ENCODE assay signal across 8 cellular contexts in genomic region chr20:43749734-43750294, GRCh38. TPM values are rescaled to one million over a fixed set of nuclear protein-coding genes. Genes with fewer than 3 reads are reported as not detected.
DNase-seq lines count a peak whose midpoint lies in the region; FAIRE-seq and TF ChIP-seq lines count a peak whose summit lies in the region.

No MANE protein-coding gene starts in this region.

- H2BK20ac ChIP-seq in H1 (ENCODE audit: low read length): 0 out of 2 replicates have a peak overlapping the region, but pooled peaks have one; percentile 72

- H2AK5ac ChIP-seq in H1 (ENCODE audit: low read depth, low read length): no peak overlapping the region

- no peak overlapping the region for H3K18ac ChIP-seq in H1 (ENCODE audit: extremely low read depth, low read length)

- no peak overlapping the region for H3K14ac ChIP-seq in H1 (ENCODE audit: insufficient read length)

- peak overlapping the region; percentile 46; the same call in 1 of the 2 replicates for H2BK15ac ChIP-seq in H1 (ENCODE audit: low read length)

- H3K4me1 Mint-ChIP-seq in mesothelial cell of epicardium: peaks cover 4% of the 10 kb centered on the region

- no peak overlapping the region for H3K4me3 Mint-ChIP-seq in mesothelial cell of epicardium

- peak overlapping the region; percentile 70; the same call in 1 of the 2 replicates for H2AFZ ChIP-seq in H1 (ENCODE audit: low read length)

- H3K9ac ChIP-seq in H1 (replicated peaks in 1 of 4; ENCODE audit: extremely low read depth in 1 of 4, low read depth in 3 of 4, low read length in 3 of 4): no peak overlapping the region

- H3K4ac ChIP-seq in H1 (replicated peaks; ENCODE audit: insufficient read length, low read depth, low read length): no peak overlapping the region

- H3K27me3 Mint-ChIP-seq in mesothelial cell of epicardium (ENCODE audit: low read depth): peaks cover 59% of the 10 kb centered on the region

- no peak overlapping the region for H3K23ac ChIP-seq in H1 (ENCODE audit: insufficient read length)

- no peak overlapping the region for H2BK120ac ChIP-seq in H1 (replicated peaks; ENCODE audit: low read depth, low read length)

- H4K5ac ChIP-seq in H1 (ENCODE audit: insufficient read length, low read depth, low read length): no peak overlapping the region

- H3K4me3 ChIP-seq in AG04450 (ENCODE audit: low read depth, low read length) (no peak overlapping the region), H1 (ENCODE audit: extremely low read depth in 1 of 4, insufficient read depth in 2 of 4, low read depth in 3 of 4, low read length in 4 of 4) (no peak overlapping the region)

- peak overlapping the region; percentile 28 for H4K8ac ChIP-seq in H1 (ENCODE audit: extremely low read depth, insufficient read depth, low read length)

- H3K56ac ChIP-seq in H1 (replicated peaks; ENCODE audit: insufficient read length, low read depth, low read length): no peak overlapping the region

- H3K4me1 ChIP-seq in H1 (replicated peaks in 1 of 4; ENCODE audit: control insufficient read depth in 3 of 4, insufficient read depth in 4 of 4, low read length in 3 of 4): peaks cover 0 to 4% (median 1%) of the 10 kb centered on the region in 4 experiments; a peak in 2 of 7 replicates

- no peak overlapping the region for H4K91ac ChIP-seq in H1 (replicated peaks; ENCODE audit: insufficient read length, low read length)

- no peak overlapping the region for H2BK12ac ChIP-seq in H1 (ENCODE audit: low read depth, low read length)

- no peaks in the 10 kb centered on the region for H3K79me2 ChIP-seq in H1 (ENCODE audit: control insufficient read depth in 1 of 2, insufficient read depth in 2 of 2, low read length in 2 of 2)

- no peak overlapping the region for H2BK5ac ChIP-seq in H1 (ENCODE audit: low read depth, low read length)

- peak; percentile 98 for TF ChIP-seq CTCF in AG04450 (IDR thresholded peaks at IDR 0.05; ENCODE audit: low read depth, low read length)
- TF ChIP-seq CTCF in GM13977 (IDR thresholded peaks at IDR 0.05; ENCODE audit: extremely low read depth, insufficient read depth, missing control alignments): peak; percentile 99
- peak; percentile 94 to 97 (median 95) for TF ChIP-seq CTCF in H1 (IDR thresholded peaks at IDR 0.05; ENCODE audit: control extremely low read depth in 1 of 3, insufficient read depth in 1 of 3, low read depth in 1 of 3, low read length in 3 of 3)
- peak; percentile 100 for TF ChIP-seq CTCF in mesothelial cell of epicardium (IDR thresholded peaks at IDR 0.05; ENCODE audit: unreplicated experiment)

- in situ Hi-C loops in GM13977 (cut with MboI; ENCODE audit: low pct_unique_long_range_greater_than_20kb, low sequenced_read_pairs, unreplicated experiment): loop anchor here (5.0 to 10.0 kb wide), 2 partner anchors 85 to 327 kb away; no protein-coding TSS in a partner anchor

- TF ChIP-seq EP300 in H1 (IDR thresholded peaks at IDR 0.05; ENCODE audit: borderline replicate concordance in 1 of 2, low read depth in 2 of 2, low read length in 2 of 2): no peak

- CTCF ChIA-PET in AG04450 (lab: Charles Lee): interaction anchor here (0.5 to 6.5 kb wide), 57 partner anchors 8 to 438 kb away, joined by 3 to 197 read pairs (median 4); no protein-coding TSS in a partner anchor
- CTCF ChIA-PET in H1 (lab: Charles Lee; ENCODE audit: partially characterized antibody): interaction anchor here (0.6 to 3.6 kb wide), 36 partner anchors 8 to 342 kb away, joined by 3 to 26 read pairs (median 4); no protein-coding TSS in a partner anchor

- 20% methylated on average over 23 of the region's 23 CpGs; no CpG with 5 or more reads in 1 of the 2 experiments for WGBS in H1 (ENCODE audit: extremely low coverage in 1 of 2, insufficient coverage in 1 of 2, insufficient read length in 1 of 2, insufficient replicate concordance in 2 of 2, low coverage in 1 of 2, low lambda C conversion rate in 2 of 2, missing lambda C conversion rate in 1 of 2), 2 experiments

- FAIRE-seq in H1 (lab: Jason Lieb, UNC): no peak

- H3K36me3 Mint-ChIP-seq in mesothelial cell of epicardium: no peaks in the 10 kb centered on the region

- H3K27me3 ChIP-seq in AG04450 (ENCODE audit: control insufficient read depth, insufficient read depth, low read length): no peaks in the 10 kb centered on the region
- no peaks in the 10 kb centered on the region for H3K27me3 ChIP-seq in H1 (replicated peaks in 1 of 4; ENCODE audit: control insufficient read depth in 3 of 4, extremely low read depth in 1 of 4, insufficient read depth in 3 of 4, low read length in 3 of 4)

- POLR2A ChIA-PET in AG04450 (lab: Yijun Ruan, JAX) (interaction anchor here (0.7 kb wide), 1 partner anchor 159 kb away, joined by 3 read pairs; the partner anchor contains the start of gene IFT52), H1 (lab: Charles Lee; ENCODE audit: partially characterized antibody) (interaction anchor here (0.7 kb wide), 1 partner anchor 282 kb away, joined by 3 read pairs; no protein-coding TSS in a partner anchor)

- peak; percentile 96 to 98 for TF ChIP-seq RAD21 in H1 (IDR thresholded peaks at IDR 0.05 in 1 of 2, conservative IDR thresholded peaks at IDR 0.05 in 1 of 2; ENCODE audit: low read depth in 2 of 2, low read length in 2 of 2)

- no peak for TF ChIP-seq POLR2A in H1 (IDR thresholded peaks at IDR 0.05; ENCODE audit: control extremely low read depth in 1 of 2, low read depth in 2 of 2, low read length in 2 of 2)

- no peaks in the 10 kb centered on the region for H3K23me2 ChIP-seq in H1 (ENCODE audit: low read depth, low read length)

- H3K4me2 ChIP-seq in H1 (ENCODE audit: insufficient read depth in 1 of 2, low read depth in 2 of 2, low read length in 2 of 2): no peak overlapping the region

- H3K79me1 ChIP-seq in H1 (ENCODE audit: low read depth, low read length): no peaks in the 10 kb centered on the region

- no peaks in the 10 kb centered on the region for H3K36me3 ChIP-seq in H1 (ENCODE audit: control insufficient read depth in 2 of 4, insufficient read depth in 4 of 4, low read length in 3 of 4)

- H4K20me1 ChIP-seq in H1 (replicated peaks in 1 of 2; ENCODE audit: control insufficient read depth in 1 of 2, insufficient read depth in 2 of 2, low read length in 2 of 2): no peaks in the 10 kb centered on the region

- no peak overlapping the region for H3K27ac Mint-ChIP-seq in mesothelial cell of epicardium

- DNase-seq in AG04450 (ENCODE audit: low read depth, low spot score) (no peak), GM13977 (ENCODE audit: low spot score) (peak; percentile 77), NCI-H748 (lab: John Stamatoyannopoulos, UW; ENCODE audit: unreplicated experiment) (peak; percentile 50), H1 (ENCODE audit: low read depth in 1 of 2, low spot score in 2 of 2) (peak; percentile 53 to 100), mesothelial cell of epicardium (ENCODE audit: low spot score in 2 of 2, unreplicated experiment in 2 of 2) (peak; percentile 70 to 95), NCI-H2107 (lab: John Stamatoyannopoulos, UW) (no peak)
- DNase-seq in activated CD8-positive, alpha-beta memory T cell treated with anti-CD3 and anti-CD28 coated beads for 48 hours (ENCODE audit: low read depth in 2 of 3, low spot score in 2 of 3): peak; percentile 57 to 95 (median 94)
- peak; percentile 98 for DNase-seq in stimulated activated CD8-positive, alpha-beta memory T cell treated with anti-CD3 and anti-CD28 coated beads, Interleukin-4, amount 100 ng/mL, for 48 hours

- H3K9me3 Mint-ChIP-seq in mesothelial cell of epicardium: peaks cover 3% of the 10 kb centered on the region

- H3K9me3 ChIP-seq in AG04450 (ENCODE audit: control insufficient read depth, insufficient read depth, low read length) (no peaks in the 10 kb centered on the region; the same call in 1 of the 2 replicates), H1 (ENCODE audit: insufficient read depth in 2 of 2, low read depth in 1 of 2, low read length in 1 of 2) (no peaks in the 10 kb centered on the region)

- H3K27ac ChIP-seq in AG04450 (ENCODE audit: low read depth, low read length): no peak overlapping the region
- H3K27ac ChIP-seq in H1 (ENCODE audit: low read depth, low read length): no peak overlapping the region

TF ChIP-seq in H1, 55 proteins besides CTCF, POLR2A, EP300 and RAD21 (continues in another document):
- TF ChIP-seq CBX8 (IDR thresholded peaks at IDR 0.05; ENCODE audit: borderline replicate concordance, low read depth, low read length) (no peak), NANOG (IDR thresholded peaks at IDR 0.05; ENCODE audit: insufficient read depth, low read depth, low read length, poor library complexity, severe bottlenecking) (no peak), NRF1 (IDR thresholded peaks at IDR 0.05; ENCODE audit: low read depth, low read length) (no peak), TEAD4 (IDR thresholded peaks at IDR 0.05; ENCODE audit: low read depth, low read length) (peak; percentile 33; the same call in 1 of the 2 replicates), GABPA (IDR thresholded peaks at IDR 0.05; ENCODE audit: borderline replicate concordance, insufficient read depth, low read length) (peak; percentile 53; the same call in 1 of the 2 replicates), YY1 (IDR thresholded peaks at IDR 0.05; ENCODE audit: low read depth, low read length) (no peak; the same call in 1 of the 2 replicates), SIX5 (IDR thresholded peaks at IDR 0.05; ENCODE audit: low read depth, low read length) (no peak)
- TF ChIP-seq, protein P1, sequence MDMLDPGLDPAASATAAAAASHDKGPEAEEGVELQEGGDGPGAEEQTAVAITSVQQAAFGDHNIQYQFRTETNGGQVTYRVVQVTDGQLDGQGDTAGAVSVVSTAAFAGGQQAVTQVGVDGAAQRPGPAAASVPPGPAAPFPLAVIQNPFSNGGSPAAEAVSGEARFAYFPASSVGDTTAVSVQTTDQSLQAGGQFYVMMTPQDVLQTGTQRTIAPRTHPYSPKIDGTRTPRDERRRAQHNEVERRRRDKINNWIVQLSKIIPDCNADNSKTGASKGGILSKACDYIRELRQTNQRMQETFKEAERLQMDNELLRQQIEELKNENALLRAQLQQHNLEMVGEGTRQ (IDR thresholded peaks at IDR 0.05; ENCODE audit: low read length): no peak

RNA-seq across cellular contexts. Expression of gene GTSF1L, which starts 23.0 kb away (rescaled TPM):
- polyA plus RNA-seq in AG04450 (2011; rRNA removed) (not detected in 2 replicates), H1 (2011; rRNA removed) (not detected in 2 replicates)
- not detected in 2 replicates for polyA minus RNA-seq in AG04450 (2011; rRNA and poly(A)+ RNA removed)
- not detected in 2 replicates for total RNA-seq in H1 (2021; fragmentation: NEBNext Ultra II Directional; extraction: Animal tissue kit (Norgen Biotek cat#: 25700))
- not detected for polyA plus RNA-seq in H1 (2011; cell fraction: cytosol; rRNA removed)
- not detected for polyA plus RNA-seq in H1 (2011; cell fraction: nucleus; rRNA removed)
- not detected in 4 replicates for polyA plus RNA-seq in H1 (2012, experiment 1 of 2)
- not detected for polyA plus RNA-seq in H1 (2012, experiment 2 of 2)
- not detected for polyA plus RNA-seq in H1 (2013, experiment 1 of 2)
- polyA plus RNA-seq in H1 (2013, experiment 2 of 2): not detected
- polyA minus RNA-seq in H1 (2011; rRNA and poly(A)+ RNA removed): not detected in 2 replicates
- not detected for polyA minus RNA-seq in H1 (2011; cell fraction: cytosol; rRNA and poly(A)+ RNA removed)
- not detected for polyA minus RNA-seq in H1 (2011; cell fraction: nucleus; rRNA and poly(A)+ RNA removed)
- not detected in 3 replicates for total RNA-seq in mesothelial cell of epicardium

Comparison
In these comparisons a context has a peak if more than half of its experiments do, and no peak if none do; other contexts are left out.
1. DNase-seq: peak in GM13977 (single experiment), NCI-H748 (single experiment), activated CD8-positive, alpha-beta memory T cell treated with anti-CD3 and anti-CD28 coated beads for 48 hours (3 of 3), H1 (2 of 2), mesothelial cell of epicardium (2 of 2) and stimulated activated CD8-positive, alpha-beta memory T cell treated with anti-CD3 and anti-CD28 coated beads, Interleukin-4, amount 100 ng/mL, for 48 hours (single experiment); none in AG04450 (single experiment) and NCI-H2107 (single experiment).
2. Peak in every context shown above with its lines, with median percentiles within 50 percentile points of each other: CTCF ChIP-seq.